12 cellular contexts compared by ENCODE assay signal in the genomic region with DNA sequence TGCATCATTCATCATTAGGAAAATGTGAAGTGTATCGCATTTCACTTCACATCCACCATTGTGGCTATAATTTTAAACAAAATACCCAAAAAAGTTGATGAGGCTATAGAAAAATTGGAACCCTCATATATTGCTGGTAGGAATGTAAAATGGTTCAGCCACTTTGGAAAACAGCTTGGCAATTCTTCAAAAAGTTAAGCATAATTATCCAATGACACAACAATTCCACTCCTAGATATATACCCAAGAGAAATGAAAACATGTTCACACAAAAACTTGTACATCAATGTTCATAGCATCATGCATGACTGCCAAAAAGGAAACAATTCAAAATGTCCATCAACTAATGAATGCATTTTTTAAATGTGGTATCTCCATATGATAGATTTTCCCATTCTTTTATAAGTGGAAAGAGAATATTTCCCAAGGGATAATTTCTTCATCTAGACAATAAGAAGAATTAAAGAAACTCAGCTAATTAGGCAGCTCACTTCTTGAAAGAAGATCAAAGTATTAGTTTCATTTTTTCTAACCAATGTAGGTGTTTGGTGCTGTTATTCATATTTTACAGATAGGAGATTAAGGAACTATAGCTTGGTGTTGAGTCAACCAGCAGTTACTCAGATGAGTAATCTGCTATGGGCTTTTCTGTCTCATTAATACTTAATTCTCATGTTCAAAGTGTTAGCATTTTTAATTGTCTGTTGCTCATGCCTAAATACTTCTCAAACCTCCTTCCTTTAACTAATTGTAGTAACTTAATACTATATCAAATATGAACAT. TPM values are rescaled to one million over a fixed set of nuclear protein-coding genes. Genes with fewer than 3 reads are reported as not detected.
DNase-seq lines count a peak whose midpoint lies in the region; ATAC-seq, FAIRE-seq and TF ChIP-seq lines count a peak whose summit lies in the region.
"Had no signal": no experiment of that assay in that cellular context is flagged by ENCODE, and none has a peak within 500 bp of the region (broad histone marks: within the 10 kb centered on the region; RNA-seq: fewer than 3 reads in every experiment).

No MANE protein-coding gene starts in this region.

- H3K36me3 Mint-ChIP-seq in activated T-cell treated with anti-CD3 and anti-CD28 coated beads, Interleukin-2, amount 50 U/mL, for 72 hours (ENCODE audit: insufficient read depth in 2 of 2), result peaks cover 14 to 37% of the 10 kb centered on the region in 2 donors

- DNase-seq in activated T-cell treated with anti-CD3 and anti-CD28 coated beads, Interleukin-2, amount 50 U/mL, for 72 hours, result no peak
- DNase-seq in activated T-cell treated with anti-CD3 and anti-CD28 coated beads, Interleukin-2, amount 50 U/mL, for 1 hour, result no peak
- peak; percentile 20 for DNase-seq in HCEC 1CT
- DNase-seq in pancreas, result no peak
- no peak for DNase-seq in epidermal melanocyte (ENCODE audit: insufficient read length, low spot score)
- no peak for DNase-seq in COLO668 (lab: John Stamatoyannopoulos, UW; ENCODE audit: unreplicated experiment)
- DNase-seq: naive B cell, NCI-H1417 had no signal

- peak; percentile 17 for FAIRE-seq in pancreas (lab: Jason Lieb, UNC)

- TF ChIP-seq CTCF in pancreas (IDR thresholded peaks at IDR 0.05), result no peak

- H3K4me3 Mint-ChIP-seq in activated T-cell treated with anti-CD3 and anti-CD28 coated beads, Interleukin-2, amount 50 U/mL, for 72 hours, result no peak overlapping the region
- H3K4me3 Mint-ChIP-seq: naive B cell had no signal

- H3K4me1 ChIP-seq in pancreas, result no peaks in the 10 kb centered on the region

- peaks cover 2 to 3% of the 10 kb centered on the region in 2 donors for H3K9me3 Mint-ChIP-seq in activated T-cell treated with anti-CD3 and anti-CD28 coated beads, Interleukin-2, amount 50 U/mL, for 72 hours

- H3K4me3 ChIP-seq in pancreas, result no peak overlapping the region
- H3K4me3 ChIP-seq: ascending aorta, skin epidermis had no signal

- no peak overlapping the region for H3K27ac ChIP-seq in pancreas
- H3K27ac ChIP-seq: ascending aorta, skin epidermis had no signal

- H3K9me3 ChIP-seq in pancreas, result no peaks in the 10 kb centered on the region
- H3K9me3 ChIP-seq: ascending aorta had no signal

- intact Hi-C loops in pancreas (cut with DNase I), result no loop called here

- 95 to 98% methylated on average over 1 of the region's 1 CpG for WGBS in pancreas, 2 donors

- H3K4me1 Mint-ChIP-seq in activated T-cell treated with anti-CD3 and anti-CD28 coated beads, Interleukin-2, amount 50 U/mL, for 72 hours (ENCODE audit: low read depth), result no peaks in the 10 kb centered on the region
- H3K4me1 Mint-ChIP-seq: naive B cell had no signal

- H3K27me3 Mint-ChIP-seq in activated T-cell treated with anti-CD3 and anti-CD28 coated beads, Interleukin-2, amount 50 U/mL, for 72 hours (ENCODE audit: low read depth), result no peaks in the 10 kb centered on the region
- H3K27me3 Mint-ChIP-seq: naive B cell had no signal

- ATAC-seq in activated T-cell treated with anti-CD3 and anti-CD28 coated beads, Interleukin-2, amount 50 U/mL, for 72 hours (replicated peaks in 1 of 2), result peak; percentile 44 to 53
- ATAC-seq in HG03520 (IDR thresholded peaks at IDR 0.05; ENCODE audit: unreplicated experiment) (peak; percentile 92), pancreas (no peak), GM21825 (IDR thresholded peaks at IDR 0.05; ENCODE audit: unreplicated experiment) (no peak)

- no peaks in the 10 kb centered on the region for H3K27me3 ChIP-seq in pancreas
- H3K27me3 ChIP-seq: ascending aorta had no signal

- no peak overlapping the region for H3K27ac Mint-ChIP-seq in activated T-cell treated with anti-CD3 and anti-CD28 coated beads, Interleukin-2, amount 50 U/mL, for 72 hours

- no peaks in the 10 kb centered on the region for H3K36me3 ChIP-seq in pancreas

RNA-seq across cellular contexts. Expression of gene YEATS4, which starts 32.8 kb away (rescaled TPM):
- 10 to 100 TPM; 49.3 to 54.5 TPM for total RNA-seq in activated T-cell treated with anti-CD3 and anti-CD28 coated beads, Interleukin-2, amount 50 U/mL, for 72 hours
- total RNA-seq in pancreas, result 10 to 100 TPM in 3 of 6 donors, 1 to 10 TPM in 3; 8.3 to 14.6 (median 10.6) TPM
- polyA plus RNA-seq in pancreas, result 10 to 100 TPM in 1 of 2 donors, 1 to 10 TPM in 1; 6.0 to 15.6 TPM

RNA-seq across cellular contexts. Expression of gene LYZ, which starts 44.2 kb away (rescaled TPM):
- total RNA-seq in activated T-cell treated with anti-CD3 and anti-CD28 coated beads, Interleukin-2, amount 50 U/mL, for 72 hours, result under 1 TPM in 1 of 2 donors, not detected in 1; 0.37 TPM
- 100 to 1,000 TPM in 2 of 6 donors, 10 to 100 TPM in 4; 14.0 to 591 (median 39.3) TPM for total RNA-seq in pancreas
- 10 to 100 TPM; 10.1 to 29.4 TPM for polyA plus RNA-seq in pancreas

Comparison
In these comparisons a context has a peak if more than half of its experiments do, and no peak if none do; other contexts are left out.
1. ATAC-seq: peak in activated T-cell treated with anti-CD3 and anti-CD28 coated beads, Interleukin-2, amount 50 U/mL, for 72 hours (2 of 2) and HG03520 (single experiment); none in pancreas (0 of 4) and GM21825 (single experiment).
2. RNA of gene LYZ, which starts 44.2 kb away (total RNA-seq): 14.0 to 591 TPM in pancreas; 0.37 TPM in activated T-cell treated with anti-CD3 and anti-CD28 coated beads, Interleukin-2, amount 50 U/mL, for 72 hours; every median in the first group is over 10 times any median in the second.